10 cellular contexts compared by ENCODE assay signal in genomic region chr19:408441-409005, GRCh38. TPM values are rescaled to one million over a fixed set of nuclear protein-coding genes. Genes with fewer than 3 reads are reported as not detected.
A peak's percentile ranks its signal among the peaks of the same experiment; 100 is the strongest.
DNase-seq lines count a peak whose midpoint lies in the region; ATAC-seq, FAIRE-seq and TF ChIP-seq lines count a peak whose summit lies in the region.
"Had no signal": no experiment of that assay in that cellular context is flagged by ENCODE, and none has a peak within 500 bp of the region (broad histone marks: within the 10 kb centered on the region; RNA-seq: fewer than 3 reads in every experiment).

No MANE protein-coding gene starts in this region.

- no peak for ATAC-seq in A549
- ATAC-seq in natural killer cell treated with Interleukin-12 subunit alpha and Interleukin-12 subunit beta and Interleukin-15 and Interleukin-18, amount 100 ng/mL, for 72 hours = no peak
- no peak for ATAC-seq in HG02678 (IDR thresholded peaks at IDR 0.05; ENCODE audit: unreplicated experiment)

- CTCF ChIA-PET in A549 (lab: Yijun Ruan, JAX) = no interaction called here
- CTCF ChIA-PET in HEK293 (lab: Yijun Ruan, JAX) = interaction anchor here (0.8 kb wide), 1 partner anchor 10 kb away, joined by 3 read pairs; no protein-coding TSS in a partner anchor

- H3K4me1 ChIP-seq in A549 = peaks cover 8% of the 10 kb centered on the region; the same call in 1 of the 3 replicates
- H3K4me1 ChIP-seq in HEK293 (ENCODE audit: control insufficient read depth, insufficient read depth, low read length) = peaks cover 10% of the 10 kb centered on the region
- peaks cover 26% of the 10 kb centered on the region for H3K4me1 ChIP-seq in ectodermal cell (ENCODE audit: control insufficient read depth, insufficient read depth, low read length)

- H3K4me3 ChIP-seq in A549 (peak overlapping the region; percentile 73), HEK293 (ENCODE audit: low read depth, low read length) (peak overlapping the region; percentile 40), ectodermal cell (ENCODE audit: insufficient read depth, low read depth, low read length) (peak overlapping the region; percentile 72)

- no peak for TF ChIP-seq CTCF in A549 (IDR thresholded peaks at IDR 0.05)
- no peak for TF ChIP-seq CTCF in HEK293 (tag by site-specific recombination; IDR thresholded peaks at IDR 0.05)

- H3K36me3 Mint-ChIP-seq in natural killer cell treated with Interleukin-12 subunit alpha and Interleukin-12 subunit beta and Interleukin-15 and Interleukin-18, amount 100 ng/mL, for 72 hours = no peaks in the 10 kb centered on the region

- H3K4me2 ChIP-seq in A549 = peak overlapping the region; percentile 100

- H3K9me3 ChIP-seq in A549 (no peaks in the 10 kb centered on the region), HEK293 (ENCODE audit: control insufficient read depth, insufficient read depth, low read depth, low read length) (no peaks in the 10 kb centered on the region), ectodermal cell (ENCODE audit: control insufficient read depth, low read length) (no peaks in the 10 kb centered on the region)

- TF ChIP-seq RAD21 in A549 (conservative IDR thresholded peaks at IDR 0.05 in 1 of 2, IDR thresholded peaks at IDR 0.05 in 1 of 2) = no peak

- peaks cover 5 to 8% of the 10 kb centered on the region in 2 donors for H3K27me3 Mint-ChIP-seq in natural killer cell treated with Interleukin-12 subunit alpha and Interleukin-12 subunit beta and Interleukin-15 and Interleukin-18, amount 100 ng/mL, for 72 hours

- peaks cover 4 to 5% of the 10 kb centered on the region in 2 donors for H3K4me1 Mint-ChIP-seq in natural killer cell treated with Interleukin-12 subunit alpha and Interleukin-12 subunit beta and Interleukin-15 and Interleukin-18, amount 100 ng/mL, for 72 hours (ENCODE audit: low read depth in 2 of 2)

- H3K27ac ChIP-seq in A549 (peak overlapping the region; percentile 74 to 93), HEK293 (ENCODE audit: extremely low read depth, low read depth, low read length) (no peak overlapping the region; the same call in 1 of the 2 replicates), ectodermal cell (ENCODE audit: insufficient read depth, low read depth, low read length, poor library complexity, severe bottlenecking) (no peak overlapping the region)

- H3K27me3 ChIP-seq in ectodermal cell (ENCODE audit: control insufficient read depth, insufficient read depth, low read length, poor library complexity, severe bottlenecking) = peaks cover 16% of the 10 kb centered on the region

- no peak for TF ChIP-seq EP300 in A549 (IDR thresholded peaks at IDR 0.05)

- no peaks in the 10 kb centered on the region for H3K36me3 ChIP-seq in HEK293 (ENCODE audit: control insufficient read depth in 2 of 2, insufficient read depth in 1 of 2, low read length in 2 of 2)
- no peaks in the 10 kb centered on the region for H3K36me3 ChIP-seq in ectodermal cell (ENCODE audit: control insufficient read depth, insufficient read depth, low read length)

- H3K27ac Mint-ChIP-seq in natural killer cell treated with Interleukin-12 subunit alpha and Interleukin-12 subunit beta and Interleukin-15 and Interleukin-18, amount 100 ng/mL, for 72 hours = no peak overlapping the region

- no CpG with 5 or more reads among the region's 41 CpGs for WGBS in A549 (ENCODE audit: missing lambda C conversion rate)
- WGBS in ectodermal cell, 2 experiments = 1 to 2% methylated on average over 40 to 41 of the region's 41 CpGs

- DNase-seq in A549 (ENCODE audit: low read depth in 1 of 2, low spot score in 1 of 2) (no peak), NCI-H524 (lab: John Stamatoyannopoulos, UW) (no peak), NCI-H2029 treated with DMSO at 0.1 percent for 48 hours (lab: John Stamatoyannopoulos, UW) (no peak), OCI-M2 (lab: John Stamatoyannopoulos, UW; ENCODE audit: unreplicated experiment) (no peak)
- peak; percentile 59 for DNase-seq in natural killer cell treated with Interleukin-12 subunit alpha and Interleukin-12 subunit beta and Interleukin-15 and Interleukin-18, amount 100 ng/mL, for 72 hours (ENCODE audit: low spot score)

- no peak for FAIRE-seq in A549 (lab: Jason Lieb, UNC)
- FAIRE-seq: islet of Langerhans had no signal

- POLR2A ChIA-PET in A549 (lab: Yijun Ruan, JAX) = no interaction called here
- POLR2A ChIA-PET in HEK293 (lab: Yijun Ruan, JAX) = interaction anchor here (0.6 kb wide), 1 partner anchor 54 kb away, joined by 3 read pairs; no protein-coding TSS in a partner anchor

- H3K4me3 Mint-ChIP-seq in natural killer cell treated with Interleukin-12 subunit alpha and Interleukin-12 subunit beta and Interleukin-15 and Interleukin-18, amount 100 ng/mL, for 72 hours = no peak overlapping the region

- H3K9me3 Mint-ChIP-seq in natural killer cell treated with Interleukin-12 subunit alpha and Interleukin-12 subunit beta and Interleukin-15 and Interleukin-18, amount 100 ng/mL, for 72 hours = no peaks in the 10 kb centered on the region

- TF ChIP-seq POLR2A in A549 (IDR thresholded peaks at IDR 0.05; ENCODE audit: low read length) = no peak

TF ChIP-seq in A549, 52 proteins besides CTCF, POLR2A, EP300 and RAD21 (continues in another document):
- TF ChIP-seq GATA3 (IDR thresholded peaks at IDR 0.05; ENCODE audit: borderline replicate concordance) = no peak
- TF ChIP-seq, protein P1, sequence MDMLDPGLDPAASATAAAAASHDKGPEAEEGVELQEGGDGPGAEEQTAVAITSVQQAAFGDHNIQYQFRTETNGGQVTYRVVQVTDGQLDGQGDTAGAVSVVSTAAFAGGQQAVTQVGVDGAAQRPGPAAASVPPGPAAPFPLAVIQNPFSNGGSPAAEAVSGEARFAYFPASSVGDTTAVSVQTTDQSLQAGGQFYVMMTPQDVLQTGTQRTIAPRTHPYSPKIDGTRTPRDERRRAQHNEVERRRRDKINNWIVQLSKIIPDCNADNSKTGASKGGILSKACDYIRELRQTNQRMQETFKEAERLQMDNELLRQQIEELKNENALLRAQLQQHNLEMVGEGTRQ (IDR thresholded peaks at IDR 0.05) = no peak
- no peak for TF ChIP-seq POLR2AphosphoS2 (conservative IDR thresholded peaks at IDR 0.05; ENCODE audit: low read length)
- TF ChIP-seq ESRRA (IDR thresholded peaks at IDR 0.05; ENCODE audit: borderline replicate concordance, low read length) = no peak
- TF ChIP-seq TFCP2L1 (CRISPR knock-in tag; IDR thresholded peaks at IDR 0.05) = no peak

TF ChIP-seq in HEK293, 187 proteins besides CTCF, POLR2A, EP300 and RAD21 (continues in another document):
- TF ChIP-seq SCRT2 (tag by site-specific recombination; IDR thresholded peaks at IDR 0.05) (peak; percentile 95), KLF1 (tag by site-specific recombination; IDR thresholded peaks at IDR 0.05) (peak; percentile 73), SP2 (tag by site-specific recombination; IDR thresholded peaks at IDR 0.05) (peak; percentile 48), PATZ1 (tag by site-specific recombination; IDR thresholded peaks at IDR 0.05) (peak; percentile 76), ZEB2 (tag by site-specific recombination; IDR thresholded peaks at IDR 0.05) (0 out of 2 replicates have a peak, but pooled peaks have one; percentile 17), ZNF670 (tag by site-specific recombination; IDR thresholded peaks at IDR 0.05; ENCODE audit: low read depth) (no peak)

RNA-seq across cellular contexts. Expression of gene C2CD4C, which starts 0.4 kb away (rescaled TPM):
- 0.13 and 0.21 TPM in 2 replicates for polyA plus RNA-seq in A549 (2011; rRNA removed)
- polyA plus RNA-seq in A549 (2012; cell fraction: cytosol; rRNA removed) = 0.41 and 0.62 TPM in 2 replicates
- polyA plus RNA-seq in A549 (2012; cell fraction: nucleus; rRNA removed) = 1.1 and 1.7 TPM in 2 replicates
- polyA plus RNA-seq in A549 (2017; fragmentation: RNase III; extraction: RNeasy Plus Mini Kit Qiagen cat#74134 plus additional on column Dnase treatment) = 0.41 to 0.71 TPM (median 0.57 TPM) in 3 replicates
- 0.12 and 0.19 TPM in 2 replicates for polyA minus RNA-seq in A549 (2011; rRNA and poly(A)+ RNA removed)
- polyA plus RNA-seq in ectodermal cell (2013, experiment 1 of 4) = 11.5 TPM
- polyA plus RNA-seq in ectodermal cell (2013, experiment 2 of 4) = 12.5 TPM
- 15.3 TPM for polyA plus RNA-seq in ectodermal cell (2013, experiment 3 of 4)
- polyA plus RNA-seq in ectodermal cell (2013, experiment 4 of 4) = 14.7 TPM
- total RNA-seq in natural killer cell treated with Interleukin-12 subunit alpha and Interleukin-12 subunit beta and Interleukin-15 and Interleukin-18, amount 100 ng/mL, for 72 hours = not detected
- total RNA-seq: Daoy had no signal

RNA-seq across cellular contexts. Expression of gene SHC2, which starts 52.3 kb away (rescaled TPM):
- 0.36 and 0.87 TPM in 2 replicates for polyA plus RNA-seq in A549 (2011; rRNA removed)
- 0.26 TPM in 2 replicates for polyA plus RNA-seq in A549 (2012; cell fraction: cytosol; rRNA removed)
- polyA plus RNA-seq in A549 (2012; cell fraction: nucleus; rRNA removed) = 2.0 and 2.4 TPM in 2 replicates
- polyA plus RNA-seq in A549 (2017; fragmentation: RNase III; extraction: RNeasy Plus Mini Kit Qiagen cat#74134 plus additional on column Dnase treatment) = 0.21 to 0.66 TPM (median 0.58 TPM) in 3 replicates
- 0.44 and 0.70 TPM in 2 replicates for polyA minus RNA-seq in A549 (2011; rRNA and poly(A)+ RNA removed)
- polyA plus RNA-seq in ectodermal cell (2013, experiment 1 of 4) = 27.2 TPM
- polyA plus RNA-seq in ectodermal cell (2013, experiment 2 of 4) = 34.0 TPM
- 25.5 TPM for polyA plus RNA-seq in ectodermal cell (2013, experiment 3 of 4)
- 36.2 TPM for polyA plus RNA-seq in ectodermal cell (2013, experiment 4 of 4)
- under 1 TPM in 1 of 2 donors, not detected in 1; 0.67 TPM for total RNA-seq in natural killer cell treated with Interleukin-12 subunit alpha and Interleukin-12 subunit beta and Interleukin-15 and Interleukin-18, amount 100 ng/mL, for 72 hours

Comparison
In these comparisons a context has a peak if more than half of its experiments do, and no peak if none do; other contexts are left out.
1. H3K27ac ChIP-seq: peak in A549 (2 of 2); none in HEK293 (single experiment) and ectodermal cell (single experiment).
2. Peak in every context shown above with its lines, with median percentiles within 50 percentile points of each other: H3K4me3 ChIP-seq.